In the genomic region with DNA sequence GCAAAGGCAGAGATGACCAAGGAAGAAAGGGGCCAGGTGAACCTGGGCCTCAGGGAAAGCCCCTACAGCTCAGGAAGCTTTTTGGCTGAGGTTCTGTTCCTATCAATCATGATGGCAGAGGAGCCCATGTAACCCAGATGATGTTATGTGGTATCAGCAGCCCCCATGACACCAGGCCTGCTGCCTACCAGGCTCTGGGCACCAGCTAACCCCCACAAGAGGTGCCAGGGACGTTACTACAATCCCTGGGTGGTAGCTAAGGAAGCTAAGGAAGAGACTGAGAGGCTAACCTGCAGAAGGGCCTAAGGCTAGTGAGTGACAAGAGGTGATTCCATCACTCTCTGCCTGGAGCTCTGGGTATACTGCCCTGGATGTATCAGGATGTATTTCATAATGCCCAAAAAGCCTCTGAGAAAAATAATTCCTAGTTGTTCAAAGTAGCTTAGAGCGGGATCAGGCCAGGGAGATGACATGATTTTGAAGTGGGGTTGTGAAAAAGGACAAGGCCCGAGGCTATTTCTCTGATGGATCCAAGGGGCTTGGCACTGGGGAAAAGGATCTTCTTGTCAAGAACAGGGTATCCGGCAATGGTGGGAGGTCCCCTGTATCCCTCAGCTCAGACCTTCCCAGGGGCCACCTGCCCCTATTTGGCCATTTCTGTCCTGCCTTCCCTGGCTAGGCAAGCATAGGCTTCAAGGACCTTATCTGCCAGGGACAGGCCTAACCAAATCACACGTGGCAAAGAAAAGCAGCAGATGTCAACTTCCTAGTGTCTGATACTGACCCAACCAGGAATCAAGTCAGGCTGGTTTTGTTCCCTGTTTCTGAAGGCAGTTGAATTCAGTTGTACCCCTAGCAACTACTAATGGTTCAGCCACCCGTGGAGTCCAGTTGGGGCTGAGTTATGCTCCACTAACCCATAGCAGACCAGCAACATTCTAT, we compare ENCODE assay signal across 14 cellular contexts. TPM values are rescaled to one million over a fixed set of nuclear protein-coding genes. Genes with fewer than 3 reads are reported as not detected.
A peak's percentile ranks its signal among the peaks of the same experiment; 100 is the strongest.
DNase-seq lines count a peak whose midpoint lies in the region; TF ChIP-seq lines count a peak whose summit lies in the region.
"Had no signal": no experiment of that assay in that cellular context is flagged by ENCODE, and none has a peak within 500 bp of the region (broad histone marks: within the 10 kb centered on the region; RNA-seq: fewer than 3 reads in every experiment).

No MANE protein-coding gene starts in this region.

- H3K27me3 ChIP-seq in osteoblast (ENCODE audit: insufficient read depth, low read length): no peaks in the 10 kb centered on the region
- H3K27me3 ChIP-seq: sigmoid colon had no signal

- no peaks in the 10 kb centered on the region for H3K9me3 Mint-ChIP-seq in dendritic cell treated with granulocyte-macrophage colony-stimulating factor and Interleukin-4, amounts not matched to agents 40 ng/mL and 50 ng/mL, for 4 days
- H3K9me3 Mint-ChIP-seq: activated naive CD8-positive, alpha-beta T cell treated with anti-CD3 and anti-CD28 coated beads, Interleukin-2, amount 10 ng/mL, durations not matched to agents 7 days and 5 days; memory B cell had no signal

- no peak overlapping the region for H3K4me2 ChIP-seq in osteoblast (ENCODE audit: insufficient read depth, low read length)

- peaks cover 88% of the 10 kb centered on the region for H3K4me1 Mint-ChIP-seq in dendritic cell treated with granulocyte-macrophage colony-stimulating factor and Interleukin-4, amounts not matched to agents 40 ng/mL and 50 ng/mL, for 4 days (ENCODE audit: low read depth)

- H3K4me3 ChIP-seq in osteoblast (ENCODE audit: insufficient read depth, low read length): no peak overlapping the region
- H3K4me3 ChIP-seq: sigmoid colon had no signal

- no peak overlapping the region for H3K27ac ChIP-seq in osteoblast (ENCODE audit: low read depth, low read length)
- H3K27ac ChIP-seq: 22Rv1 had no signal

- TF ChIP-seq CTCF in osteoblast (IDR thresholded peaks at IDR 0.05; ENCODE audit: extremely low read depth, low read depth, low read length): no peak

- peak overlapping the region; percentile 76 for H3K27ac Mint-ChIP-seq in dendritic cell treated with granulocyte-macrophage colony-stimulating factor and Interleukin-4, amounts not matched to agents 40 ng/mL and 50 ng/mL, for 4 days
- H3K27ac Mint-ChIP-seq: memory B cell had no signal

- peaks cover 79% of the 10 kb centered on the region for H3K36me3 Mint-ChIP-seq in dendritic cell treated with granulocyte-macrophage colony-stimulating factor and Interleukin-4, amounts not matched to agents 40 ng/mL and 50 ng/mL, for 4 days (ENCODE audit: low read depth)
- H3K36me3 Mint-ChIP-seq: memory B cell had no signal

- no peak overlapping the region for H3K4me3 Mint-ChIP-seq in dendritic cell treated with granulocyte-macrophage colony-stimulating factor and Interleukin-4, amounts not matched to agents 40 ng/mL and 50 ng/mL, for 4 days
- H3K4me3 Mint-ChIP-seq: activated naive CD8-positive, alpha-beta T cell treated with anti-CD3 and anti-CD28 coated beads, Interleukin-2, amount 10 ng/mL, durations not matched to agents 7 days and 5 days; memory B cell had no signal

- H3K27me3 Mint-ChIP-seq in dendritic cell treated with granulocyte-macrophage colony-stimulating factor and Interleukin-4, amounts not matched to agents 40 ng/mL and 50 ng/mL, for 4 days: no peaks in the 10 kb centered on the region
- H3K27me3 Mint-ChIP-seq: activated naive CD8-positive, alpha-beta T cell treated with anti-CD3 and anti-CD28 coated beads, Interleukin-2, amount 10 ng/mL, durations not matched to agents 7 days and 5 days; memory B cell had no signal

- peaks cover 43% of the 10 kb centered on the region for H3K4me1 ChIP-seq in osteoblast (ENCODE audit: insufficient read depth, low read length)

- peaks cover 19% of the 10 kb centered on the region for H3K79me2 ChIP-seq in osteoblast (ENCODE audit: insufficient read depth, low read length)

- DNase-seq in DMS 273 (lab: John Stamatoyannopoulos, UW; ENCODE audit: unreplicated experiment): peak; percentile 39
- no peak for DNase-seq in DMS 273 treated with DMSO at 0.1 percent for 48 hours (lab: John Stamatoyannopoulos, UW)
- peak; percentile 68 for DNase-seq in OCI-M2 (lab: John Stamatoyannopoulos, UW; ENCODE audit: unreplicated experiment)
- peak; percentile 57 for DNase-seq in osteoblast (ENCODE audit: insufficient read length, low spot score, missing footprints)
- DNase-seq in NCI-H1048 (lab: John Stamatoyannopoulos, UW): no peak
- no peak for DNase-seq in HuH-7.5 (ENCODE audit: low spot score)
- no peak for DNase-seq in NK-92 treated with Interleukin-12 subunit alpha and Interleukin-12 subunit beta, amount 100 ng/mL, for 24 hours (lab: John Stamatoyannopoulos, UW)
- DNase-seq: activated CD4-positive, alpha-beta T cell treated with anti-CD3 and anti-CD28 coated beads for 1 hour; activated naive CD8-positive, alpha-beta T cell treated with anti-CD3 and anti-CD28 coated beads, Interleukin-2, amount 10 ng/mL, durations not matched to agents 7 days and 5 days; NCI-H2029 treated with DMSO at 0.1 percent for 48 hours; sigmoid colon had no signal

- intact Hi-C loops in dendritic cell treated with granulocyte-macrophage colony-stimulating factor and Interleukin-4, amounts not matched to agents 40 ng/mL and 50 ng/mL, for 4 days (cut with micrococcal nuclease): no loop called here

- H3K36me3 ChIP-seq in osteoblast (ENCODE audit: insufficient read depth, low read length): peaks cover 23% of the 10 kb centered on the region

- peaks cover 6% of the 10 kb centered on the region for H4K20me1 ChIP-seq in osteoblast (ENCODE audit: insufficient read depth, low read length)

- H3K9me3 ChIP-seq in osteoblast (ENCODE audit: low read depth, low read length): no peaks in the 10 kb centered on the region
- H3K9me3 ChIP-seq: sigmoid colon had no signal

- H2AFZ ChIP-seq in osteoblast (ENCODE audit: low read length): no peak overlapping the region

RNA-seq across cellular contexts. Expression of gene PANK2, which starts 41.3 kb away (rescaled TPM):
- total RNA-seq in osteoblast: 57.2 and 60.4 TPM in 2 replicates

Comparison
In these comparisons a context has a peak if more than half of its experiments do, and no peak if none do; other contexts are left out.
1. DNase-seq: peak in DMS 273 (single experiment), OCI-M2 (single experiment) and osteoblast (single experiment); none in DMS 273 treated with DMSO at 0.1 percent for 48 hours (single experiment), NCI-H1048 (single experiment), HuH-7.5 (single experiment) and NK-92 treated with Interleukin-12 subunit alpha and Interleukin-12 subunit beta, amount 100 ng/mL, for 24 hours (single experiment).